In genomic region chr5:217860-218456, GRCh38 we compare ENCODE assay signal across 8 cellular contexts. TPM values are rescaled to one million over a fixed set of nuclear protein-coding genes. Genes with fewer than 3 reads are reported as not detected.
DNase-seq lines count a peak whose midpoint lies in the region; ATAC-seq and TF ChIP-seq lines count a peak whose summit lies in the region.

CCDC127 (minus strand) TSS chr5:218153; CDS start chr5:216849, 1,304 bp downstream.
SDHA (plus strand) TSS chr5:218320; CDS start chr5:218356, 36 bp downstream.

- DNase-seq in BE2C (peak; percentile 98), NCI-H446 treated with DMSO at 0.1 percent for 48 hours (lab: John Stamatoyannopoulos, UW) (peak; percentile 89), cerebellum (ENCODE audit: low spot score) (peak; percentile 95), kidney epithelial cell (ENCODE audit: low read depth) (peak; percentile 42)
- peak; percentile 99 for DNase-seq in activated CD4-positive, CD25-positive, alpha-beta regulatory T cell treated with anti-CD3 and anti-CD28 coated beads, Interleukin-2, amount 50 U/mL, for 72 hours
- peak; percentile 97 to 99 for DNase-seq in stimulated activated CD4-positive, alpha-beta T cell treated with anti-CD3 and anti-CD28 coated beads, Interleukin-15, amount 100 ng/mL, for 1 hour (ENCODE audit: low read depth in 1 of 2, low spot score in 1 of 2)

- H3K9me3 ChIP-seq in BE2C: no peaks in the 10 kb centered on the region; the same call in 1 of the 2 replicates

- ATAC-seq in HG03378 (IDR thresholded peaks at IDR 0.05; ENCODE audit: unreplicated experiment): peak; percentile 49

- no peaks in the 10 kb centered on the region for H3K27me3 ChIP-seq in BE2C
- no peaks in the 10 kb centered on the region for H3K27me3 ChIP-seq in kidney epithelial cell (ENCODE audit: control insufficient read depth, insufficient read depth, low read length)

- peak; percentile 75 for TF ChIP-seq POLR2A in GM19193 (IDR thresholded peaks at IDR 0.05; ENCODE audit: extremely low read depth, insufficient read depth, insufficient read length)

- no peaks in the 10 kb centered on the region for H3K4me1 ChIP-seq in BE2C

- TF ChIP-seq CTCF in BE2C (IDR thresholded peaks at IDR 0.05; ENCODE audit: low read depth, low read length) (peak; percentile 41), kidney epithelial cell (IDR thresholded peaks at IDR 0.05; ENCODE audit: insufficient read depth, low read length, poor library complexity, severe bottlenecking) (peak; percentile 68)

- H3K36me3 ChIP-seq in BE2C: peaks cover 10% of the 10 kb centered on the region; the same call in 1 of the 2 replicates
- no peaks in the 10 kb centered on the region for H3K36me3 ChIP-seq in kidney epithelial cell (ENCODE audit: control insufficient read depth, insufficient read depth, low read length)

- H3K4me3 ChIP-seq in BE2C (ENCODE audit: low read depth, low read length): peak within 1 kb of the TSS; percentile 93
- H3K4me3 ChIP-seq in kidney epithelial cell (ENCODE audit: low read depth, low read length): peak within 1 kb of the TSS; percentile 99

RNA-seq across cellular contexts. Expression of gene CCDC127, which starts in this region (rescaled TPM):
- 9.0 TPM for polyA plus RNA-seq in BE2C (2012; ENCODE audit: insufficient read depth, insufficient read length, low read depth)
- 6.1 TPM for total RNA-seq in cerebellum
- total RNA-seq in kidney epithelial cell: 5.8 and 13.4 TPM in 2 replicates

RNA-seq across cellular contexts. Expression of gene SDHA, which starts in this region (rescaled TPM):
- 143 TPM for polyA plus RNA-seq in BE2C (2012; ENCODE audit: insufficient read depth, insufficient read length, low read depth)
- total RNA-seq in cerebellum: 70.0 TPM
- 75.0 and 77.4 TPM in 2 replicates for total RNA-seq in kidney epithelial cell

Comparison
In these comparisons a context has a peak if more than half of its experiments do, and no peak if none do; other contexts are left out.
1. Peak in every context shown above with its lines: DNase-seq, ATAC-seq and H3K4me3 ChIP-seq.
2. DNase-seq: peak in every context shown above with its lines; median percentile 99 in activated CD4-positive, CD25-positive, alpha-beta regulatory T cell treated with anti-CD3 and anti-CD28 coated beads, Interleukin-2, amount 50 U/mL, for 72 hours; 98 in BE2C; 98 in stimulated activated CD4-positive, alpha-beta T cell treated with anti-CD3 and anti-CD28 coated beads, Interleukin-15, amount 100 ng/mL, for 1 hour; 95 in cerebellum; 89 in NCI-H446 treated with DMSO at 0.1 percent for 48 hours; 42 in kidney epithelial cell.